In the genomic region with DNA sequence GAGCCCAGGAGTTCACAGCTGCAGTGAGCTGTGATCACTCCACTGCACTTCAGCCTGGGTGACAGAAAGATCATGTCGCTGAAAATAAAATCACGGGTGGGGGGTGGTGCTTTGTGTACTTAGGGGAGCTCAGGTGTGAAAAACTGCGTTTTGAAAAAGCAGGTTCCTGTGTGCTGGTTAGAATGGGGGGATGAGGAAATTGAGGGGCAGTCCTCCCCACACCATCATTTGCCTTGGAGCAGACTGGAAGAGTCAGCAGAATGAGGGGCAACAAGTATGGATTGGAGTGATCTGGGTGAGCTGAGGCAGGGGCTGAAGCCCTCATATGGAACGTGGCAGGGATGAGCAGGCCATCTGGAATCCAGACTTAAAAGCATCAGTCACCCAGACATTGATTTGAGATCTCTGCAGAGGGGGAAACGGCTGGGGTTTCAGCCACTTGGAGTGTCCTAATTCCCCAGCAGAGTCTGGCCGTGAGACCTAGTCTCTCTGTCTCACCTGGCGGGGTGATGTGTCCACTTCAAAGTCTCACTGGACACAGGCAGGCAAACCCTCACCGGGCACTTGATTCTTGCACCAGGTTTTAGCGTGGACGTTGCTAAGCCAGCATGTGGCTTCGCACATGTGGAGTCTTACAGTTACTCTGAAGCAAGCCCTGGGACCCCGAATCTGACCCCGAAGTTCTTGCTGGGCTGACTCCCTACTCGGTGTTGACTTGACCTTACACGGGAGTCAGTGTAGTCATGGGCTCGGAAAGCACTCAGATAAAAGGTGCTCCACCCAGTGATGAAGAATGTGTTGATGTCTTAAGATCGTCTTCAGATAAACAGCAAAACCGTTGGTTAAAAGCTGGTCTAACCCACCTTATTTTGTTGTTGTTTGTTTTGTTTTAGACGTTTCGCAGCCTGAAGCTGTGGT, we compare ENCODE assay signal across 12 cellular contexts.
DNase-seq lines count a peak whose midpoint lies in the region; TF ChIP-seq lines count a peak whose summit lies in the region.
"Had no signal": no experiment of that assay in that cellular context is flagged by ENCODE, and none has a peak within 500 bp of the region (broad histone marks: within the 10 kb centered on the region; RNA-seq: fewer than 3 reads in every experiment).

No MANE protein-coding gene starts in this region.

- no peaks in the 10 kb centered on the region for H3F3A ChIP-seq in neural progenitor cell (ENCODE audit: low read depth)

- H3K9me3 ChIP-seq in neural progenitor cell (ENCODE audit: low read depth) (no peaks in the 10 kb centered on the region), left ventricle myocardium inferior (replicated peaks) (no peaks in the 10 kb centered on the region)

- TF ChIP-seq CTCF in neural progenitor cell (IDR thresholded peaks at IDR 0.05) = no peak
- no peak for TF ChIP-seq CTCF in left ventricle myocardium inferior (IDR thresholded peaks at IDR 0.05; ENCODE audit: borderline replicate concordance)

- H3K27ac ChIP-seq in neural progenitor cell (no peak overlapping the region), left ventricle myocardium inferior (replicated peaks) (no peak overlapping the region)
- H3K27ac ChIP-seq: skin epidermis had no signal

- H3K27ac Mint-ChIP-seq in activated naive CD8-positive, alpha-beta T cell treated with anti-CD3 and anti-CD28 coated beads for 36 hours = peak overlapping the region; percentile 4
- peak overlapping the region; percentile 72 for H3K27ac Mint-ChIP-seq in neural progenitor cell
- H3K27ac Mint-ChIP-seq: activated naive CD8-positive, alpha-beta T cell treated with anti-CD3 and anti-CD28 coated beads, Interleukin-2, amount 10 ng/mL, durations not matched to agents 7 days and 5 days had no signal

- H3K9me3 Mint-ChIP-seq in activated naive CD8-positive, alpha-beta T cell treated with anti-CD3 and anti-CD28 coated beads for 36 hours = no peaks in the 10 kb centered on the region
- no peaks in the 10 kb centered on the region for H3K9me3 Mint-ChIP-seq in neural progenitor cell
- H3K9me3 Mint-ChIP-seq: activated naive CD8-positive, alpha-beta T cell treated with anti-CD3 and anti-CD28 coated beads, Interleukin-2, amount 10 ng/mL, durations not matched to agents 7 days and 5 days; neural crest cell had no signal

- intact Hi-C loops in left ventricle myocardium inferior (cut with micrococcal nuclease) = no loop called here

- H3K4me1 ChIP-seq in neural progenitor cell = peaks cover 22% of the 10 kb centered on the region
- peaks cover 12% of the 10 kb centered on the region for H3K4me1 ChIP-seq in left ventricle myocardium inferior

- no peaks in the 10 kb centered on the region for H3K27me3 Mint-ChIP-seq in activated naive CD8-positive, alpha-beta T cell treated with anti-CD3 and anti-CD28 coated beads for 36 hours
- peaks cover 7% of the 10 kb centered on the region for H3K27me3 Mint-ChIP-seq in neural progenitor cell (ENCODE audit: insufficient read depth, low read depth)
- H3K27me3 Mint-ChIP-seq: activated naive CD8-positive, alpha-beta T cell treated with anti-CD3 and anti-CD28 coated beads, Interleukin-2, amount 10 ng/mL, durations not matched to agents 7 days and 5 days had no signal

- no peak overlapping the region for H3K4me2 ChIP-seq in neural progenitor cell

- DNase-seq in DMS53 (lab: John Stamatoyannopoulos, UW) (peak; percentile 17), DMS53 treated with DMSO at 0.1 percent for 48 hours (lab: John Stamatoyannopoulos, UW; ENCODE audit: unreplicated experiment) (no peak), NCI-H82 (lab: John Stamatoyannopoulos, UW) (peak; percentile 78), neural progenitor cell (ENCODE audit: low spot score) (no peak), cortex of kidney (lab: John Stamatoyannopoulos, UW) (no peak), left ventricle myocardium inferior (no peak)
- no peak for DNase-seq in activated naive CD8-positive, alpha-beta T cell treated with anti-CD3 and anti-CD28 coated beads for 36 hours
- no peak for DNase-seq in stimulated activated CD4-positive, alpha-beta T cell treated with anti-CD3 and anti-CD28 coated beads, Interleukin-15, amount 100 ng/mL, for 24 hours
- DNase-seq: activated CD4-positive, CD25-positive, alpha-beta regulatory T cell treated with anti-CD3 and anti-CD28 coated beads, Interleukin-2, amount 50 U/mL, for 72 hours; activated naive CD8-positive, alpha-beta T cell treated with anti-CD3 and anti-CD28 coated beads, Interleukin-2, amount 10 ng/mL, durations not matched to agents 7 days and 5 days had no signal

- H2AFZ ChIP-seq in neural progenitor cell (replicated peaks) = no peak overlapping the region

- H3K36me3 Mint-ChIP-seq in activated naive CD8-positive, alpha-beta T cell treated with anti-CD3 and anti-CD28 coated beads for 36 hours = peaks cover 1% of the 10 kb centered on the region
- peaks cover 27% of the 10 kb centered on the region for H3K36me3 Mint-ChIP-seq in neural progenitor cell

- peaks cover 71% of the 10 kb centered on the region for H3K79me2 ChIP-seq in neural progenitor cell (ENCODE audit: low read depth)

- H3K27me3 ChIP-seq in neural progenitor cell = no peaks in the 10 kb centered on the region
- H3K27me3 ChIP-seq in left ventricle myocardium inferior (ENCODE audit: low read depth) = no peaks in the 10 kb centered on the region

- no peak overlapping the region for H3K4me3 Mint-ChIP-seq in activated naive CD8-positive, alpha-beta T cell treated with anti-CD3 and anti-CD28 coated beads for 36 hours
- no peak overlapping the region for H3K4me3 Mint-ChIP-seq in neural progenitor cell
- H3K4me3 Mint-ChIP-seq: activated naive CD8-positive, alpha-beta T cell treated with anti-CD3 and anti-CD28 coated beads, Interleukin-2, amount 10 ng/mL, durations not matched to agents 7 days and 5 days; neural crest cell had no signal

- no peaks in the 10 kb centered on the region for H3K36me3 ChIP-seq in neural progenitor cell
- H3K36me3 ChIP-seq in left ventricle myocardium inferior = peaks cover 10% of the 10 kb centered on the region

- H3K4me3 ChIP-seq in neural progenitor cell = no peak overlapping the region
- no peak overlapping the region for H3K4me3 ChIP-seq in left ventricle myocardium inferior
- H3K4me3 ChIP-seq: skin epidermis had no signal

- peaks cover 50% of the 10 kb centered on the region for H4K20me1 ChIP-seq in neural progenitor cell (ENCODE audit: low read depth)

- no peak overlapping the region for H3K9ac ChIP-seq in neural progenitor cell

- H3K4me1 Mint-ChIP-seq in activated naive CD8-positive, alpha-beta T cell treated with anti-CD3 and anti-CD28 coated beads for 36 hours = peaks cover 45% of the 10 kb centered on the region
- H3K4me1 Mint-ChIP-seq in neural progenitor cell = peaks cover 57% of the 10 kb centered on the region

Comparison
In these comparisons a context has a peak if more than half of its experiments do, and no peak if none do; other contexts are left out.
1. DNase-seq: peak in DMS53 (single experiment) and NCI-H82 (single experiment); none in DMS53 treated with DMSO at 0.1 percent for 48 hours (single experiment), activated naive CD8-positive, alpha-beta T cell treated with anti-CD3 and anti-CD28 coated beads for 36 hours (single experiment), neural progenitor cell (single experiment), stimulated activated CD4-positive, alpha-beta T cell treated with anti-CD3 and anti-CD28 coated beads, Interleukin-15, amount 100 ng/mL, for 24 hours (single experiment), cortex of kidney (single experiment) and left ventricle myocardium inferior (single experiment).